8 cellular contexts compared by ENCODE assay signal in genomic region chrX:21838937-21839333, GRCh38. TPM values are rescaled to one million over a fixed set of nuclear protein-coding genes. Genes with fewer than 3 reads are reported as not detected.
DNase-seq lines count a peak whose midpoint lies in the region; ATAC-seq, FAIRE-seq and TF ChIP-seq lines count a peak whose summit lies in the region.

No MANE protein-coding gene starts in this region.

- H3K27ac ChIP-seq in pancreas = peak overlapping the region in 3 of 4 donors; percentile 52 to 80 (median 66)

- ATAC-seq in HG02885 (IDR thresholded peaks at IDR 0.05; ENCODE audit: poor library complexity, unreplicated experiment) (peak; percentile 16), pancreas (peak; percentile 34 to 60 (median 51)), HG02840 (IDR thresholded peaks at IDR 0.05; ENCODE audit: low FRiP score, unreplicated experiment) (no peak)

- H3K36me3 ChIP-seq in GM06990 (ENCODE audit: control insufficient read depth, insufficient read depth, low read length) (no peaks in the 10 kb centered on the region), pancreas (no peaks in the 10 kb centered on the region)

- DNase-seq in GM06990 (ENCODE audit: extremely low read depth, insufficient read length) (no peak), SW480 (ENCODE audit: low spot score) (peak; percentile 13), fibroblast of peridontal ligament (ENCODE audit: extremely low read depth) (peak; percentile 49), pancreas (no peak), T-helper 9 cell (no peak)
- no peak for DNase-seq in stimulated activated CD4-positive, alpha-beta T cell treated with anti-CD3 and anti-CD28 coated beads, Interleukin-1b, Interleukin-23, amount 100 ng/mL, for 48 hours

- TF ChIP-seq CTCF in GM06990 (IDR thresholded peaks at IDR 0.05; ENCODE audit: insufficient read depth, low read length, poor library complexity, severe bottlenecking) (no peak), pancreas (IDR thresholded peaks at IDR 0.05) (no peak)

- 0 to 32% methylated on average over 4 of the region's 4 CpGs for WGBS in pancreas, 2 donors

- peak overlapping the region; percentile 77 for H3K4me3 ChIP-seq in GM06990 (replicated peaks; ENCODE audit: low read depth, low read length)
- H3K4me3 ChIP-seq in pancreas = peak overlapping the region; percentile 48 to 61 (median 53)

- intact Hi-C loops in pancreas (cut with DNase I) = no loop called here

- no peaks in the 10 kb centered on the region for H3K4me1 ChIP-seq in pancreas

- H3K9me3 ChIP-seq in pancreas = no peaks in the 10 kb centered on the region

- H3K27me3 ChIP-seq in GM06990 (replicated peaks; ENCODE audit: control insufficient read depth, insufficient read depth, low read length) (no peaks in the 10 kb centered on the region), pancreas (peaks cover 0 to 16% (median 5%) of the 10 kb centered on the region in 4 donors)

- peak; percentile 75 for FAIRE-seq in pancreas (lab: Jason Lieb, UNC)

RNA-seq across cellular contexts. Expression of gene MBTPS2, which starts 0.5 kb away (rescaled TPM):
- total RNA-seq in pancreas = 1 to 10 TPM; 5.2 to 8.7 (median 7.8) TPM
- 1 to 10 TPM; 1.1 to 3.7 TPM for polyA plus RNA-seq in pancreas

RNA-seq across cellular contexts. Expression of gene YY2, which starts 16.9 kb away (rescaled TPM):
- total RNA-seq in pancreas = 1 to 10 TPM in 1 of 6 donors, under 1 TPM in 5; 0.56 to 1.0 (median 0.81) TPM
- polyA plus RNA-seq in pancreas = under 1 TPM; 0.85 to 0.99 TPM

Comparison
In these comparisons a context has a peak if more than half of its experiments do, and no peak if none do; other contexts are left out.
1. DNase-seq: peak in SW480 (single experiment) and fibroblast of peridontal ligament (single experiment); none in GM06990 (single experiment), pancreas (0 of 6), stimulated activated CD4-positive, alpha-beta T cell treated with anti-CD3 and anti-CD28 coated beads, Interleukin-1b, Interleukin-23, amount 100 ng/mL, for 48 hours (single experiment) and T-helper 9 cell (single experiment).